18 cellular contexts compared by ENCODE assay signal in the genomic region with DNA sequence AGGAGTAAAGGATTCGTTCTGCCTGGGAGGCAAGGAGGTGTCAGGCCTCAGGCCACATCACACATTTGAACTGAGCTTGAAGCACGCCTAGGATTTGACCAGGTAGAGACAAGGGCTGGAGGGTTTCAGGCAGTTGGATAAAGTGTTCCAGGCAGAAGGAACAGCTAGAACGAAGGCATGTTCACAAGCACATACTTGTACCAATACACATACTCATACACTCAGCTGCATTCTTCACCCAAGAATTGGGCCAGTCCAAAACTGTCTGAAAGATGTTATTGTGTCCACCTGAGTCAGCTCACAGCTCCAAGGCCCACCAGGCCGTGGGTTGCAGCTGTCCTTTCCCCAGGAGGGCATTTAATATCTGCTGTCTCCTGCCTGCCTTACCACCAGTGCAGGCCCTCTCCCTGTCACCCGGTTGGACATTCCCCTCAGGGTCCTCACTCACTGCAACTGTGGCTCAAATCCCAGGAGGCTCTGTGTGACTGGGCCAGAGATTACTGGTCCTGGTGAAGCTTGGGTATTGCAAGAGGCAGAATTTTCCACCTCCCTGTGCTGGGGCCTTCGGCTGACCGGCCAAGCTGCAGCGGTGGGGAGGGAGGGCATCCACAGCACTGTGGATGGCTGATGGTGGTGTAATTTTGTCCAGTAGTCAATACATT. TPM values are rescaled to one million over a fixed set of nuclear protein-coding genes. Genes with fewer than 3 reads are reported as not detected.
DNase-seq lines count a peak whose midpoint lies in the region; ATAC-seq and TF ChIP-seq lines count a peak whose summit lies in the region.
"Had no signal": no experiment of that assay in that cellular context is flagged by ENCODE, and none has a peak within 500 bp of the region (broad histone marks: within the 10 kb centered on the region; RNA-seq: fewer than 3 reads in every experiment).

No MANE protein-coding gene starts in this region.

- ATAC-seq in HCT116 (peak; percentile 25; the same call in 1 of the 2 replicates), body of pancreas (no peak), HG02973 (IDR thresholded peaks at IDR 0.05; ENCODE audit: unreplicated experiment) (no peak)
- ATAC-seq: gastrocnemius medialis, left ventricle myocardium superior had no signal

- H3K27ac ChIP-seq in HCT116 (ENCODE audit: low read depth, low read length) (no peak overlapping the region), body of pancreas (peak overlapping the region in 3 of 4 donors; percentile 39 to 58 (median 44)), uterus (no peak overlapping the region)
- H3K27ac ChIP-seq in effector memory CD4-positive, alpha-beta T cell (ENCODE audit: insufficient read depth, low read length, poor library complexity, severe bottlenecking), result no peak overlapping the region
- H3K27ac ChIP-seq: gastrocnemius medialis, KMS-11, testis had no signal

- no peaks in the 10 kb centered on the region for H3K27me3 ChIP-seq in HCT116 (ENCODE audit: insufficient read depth, low read length)
- H3K27me3 ChIP-seq in body of pancreas, result no peaks in the 10 kb centered on the region
- no peaks in the 10 kb centered on the region for H3K27me3 ChIP-seq in effector memory CD4-positive, alpha-beta T cell (replicated peaks; ENCODE audit: control insufficient read depth, insufficient read depth, low read length, poor library complexity, severe bottlenecking)
- no peaks in the 10 kb centered on the region for H3K27me3 ChIP-seq in uterus
- H3K27me3 ChIP-seq: gastrocnemius medialis, pancreas, testis had no signal

- POLR2A ChIA-PET in HCT116 (lab: Charles Lee), result no interaction called here

- H2AFZ ChIP-seq in HCT116 (ENCODE audit: low read depth, low read length, poor library complexity, severe bottlenecking), result no peak overlapping the region

- intact Hi-C loops in HCT116 (cut with micrococcal nuclease), result no loop called here
- intact Hi-C loops in body of pancreas (cut with DNase I), result no loop called here
- intact Hi-C loops in uterus (cut with DNase I; ENCODE audit: low total_unique reads), result no loop called here

- no peak for TF ChIP-seq POLR2A in HCT116 (IDR thresholded peaks at IDR 0.05; ENCODE audit: borderline replicate concordance, extremely low read depth, insufficient read depth, insufficient read length)
- TF ChIP-seq POLR2A in body of pancreas (IDR thresholded peaks at IDR 0.05), result no peak
- no peak for TF ChIP-seq POLR2A in uterus (IDR thresholded peaks at IDR 0.05)

- no TSS peak for BruUV-seq in HCT116 (replicated peaks; lab: Mats Ljungman, UMichigan)

- no peaks in the 10 kb centered on the region for H4K20me1 ChIP-seq in HCT116 (ENCODE audit: insufficient read depth)

- no peak overlapping the region for H3K9ac ChIP-seq in HCT116 (ENCODE audit: low read length)
- H3K9ac ChIP-seq: KMS-11 had no signal

- no peak for TF ChIP-seq RAD21 in HCT116 (IDR thresholded peaks at IDR 0.05; ENCODE audit: low read depth)

- H3K36me3 ChIP-seq in HCT116 (ENCODE audit: control insufficient read depth in 1 of 2, insufficient read depth in 2 of 2, low read length in 2 of 2) (no peaks in the 10 kb centered on the region), body of pancreas (replicated peaks in 1 of 2; ENCODE audit: insufficient read depth in 1 of 2, low read depth in 2 of 2) (no peaks in the 10 kb centered on the region), uterus (no peaks in the 10 kb centered on the region)
- no peaks in the 10 kb centered on the region for H3K36me3 ChIP-seq in effector memory CD4-positive, alpha-beta T cell (ENCODE audit: control insufficient read depth, insufficient read depth, low read length)
- H3K36me3 ChIP-seq: gastrocnemius medialis, pancreas had no signal

- H3K9me2 ChIP-seq in HCT116 (ENCODE audit: insufficient read depth), result no peaks in the 10 kb centered on the region

- no peak overlapping the region for H3K4me2 ChIP-seq in HCT116 (ENCODE audit: low read length)
- H3K4me2 ChIP-seq: KMS-11 had no signal

- H3K79me2 ChIP-seq in HCT116 (ENCODE audit: insufficient read depth, low read length), result no peaks in the 10 kb centered on the region

- H3K4me3 ChIP-seq in HCT116 (replicated peaks in 1 of 2; ENCODE audit: low read depth in 1 of 2, low read length in 2 of 2) (no peak overlapping the region), body of pancreas (no peak overlapping the region), uterus (no peak overlapping the region)
- no peak overlapping the region for H3K4me3 ChIP-seq in effector memory CD4-positive, alpha-beta T cell (ENCODE audit: insufficient read depth, low read depth, low read length, poor library complexity, severe bottlenecking)
- H3K4me3 ChIP-seq: gastrocnemius medialis, pancreas, testis had no signal

- CTCF ChIA-PET in HCT116 (lab: Charles Lee), result interaction anchor here (8.3 kb wide), 1 partner anchor 8 kb away, joined by 44 read pairs; no protein-coding TSS in a partner anchor

- RAD21 ChIA-PET in HCT116 (lab: Charles Lee; ENCODE audit: low non-redundant PET in 1 of 2, low total read pairs in 2 of 2, uncharacterized antibody in 2 of 2, unreplicated experiment in 2 of 2), result no interaction called here

- H3K4me1 ChIP-seq in HCT116 (ENCODE audit: control insufficient read depth in 1 of 2, insufficient read depth in 2 of 2, low read length in 2 of 2), result no peaks in the 10 kb centered on the region; a peak in 2 of 4 replicates
- peaks cover 28% of the 10 kb centered on the region for H3K4me1 ChIP-seq in body of pancreas
- peaks cover 10% of the 10 kb centered on the region for H3K4me1 ChIP-seq in effector memory CD4-positive, alpha-beta T cell (ENCODE audit: control insufficient read depth, insufficient read depth, low read length, poor library complexity, severe bottlenecking)
- no peaks in the 10 kb centered on the region for H3K4me1 ChIP-seq in uterus
- H3K4me1 ChIP-seq: gastrocnemius medialis had no signal

- no peaks in the 10 kb centered on the region for H3K9me3 ChIP-seq in HCT116 (ENCODE audit: control insufficient read depth in 1 of 2, insufficient read depth in 1 of 2, low read depth in 1 of 2, low read length in 2 of 2)
- H3K9me3 ChIP-seq in body of pancreas, result no peaks in the 10 kb centered on the region
- no peaks in the 10 kb centered on the region for H3K9me3 ChIP-seq in effector memory CD4-positive, alpha-beta T cell (ENCODE audit: control insufficient read depth, low read length)
- no peaks in the 10 kb centered on the region for H3K9me3 ChIP-seq in uterus
- H3K9me3 ChIP-seq: gastrocnemius medialis, pancreas, testis had no signal

- WGBS in body of pancreas, 2 donors, result 68 to 75% methylated on average over 8 of the region's 8 CpGs

- DNase-seq in HCT116 (ENCODE audit: low read depth, low spot score) (no peak), body of pancreas (no peak), myocyte (ENCODE audit: low read depth) (peak; percentile 23), uterus (no peak)
- no peak for DNase-seq in effector memory CD4-positive, alpha-beta T cell
- DNase-seq: activated CD4-positive, CD25-positive, alpha-beta regulatory T cell treated with anti-CD3 and anti-CD28 coated beads, Interleukin-2, amount 50 U/mL, for 72 hours; gastrocnemius medialis; H9; left ventricle myocardium superior; NCI-H1092 treated with DMSO at 0.1 percent for 48 hours; NCI-H524; pancreas; testis had no signal

- TF ChIP-seq CTCF in HCT116 (IDR thresholded peaks at IDR 0.05 in 2 of 3, conservative IDR thresholded peaks at IDR 0.05 in 1 of 3; ENCODE audit: borderline replicate concordance in 1 of 3, insufficient read depth in 1 of 3, low read depth in 2 of 3, low read length in 2 of 3) (no peak), body of pancreas (IDR thresholded peaks at IDR 0.05) (no peak), uterus (IDR thresholded peaks at IDR 0.05) (no peak)

TF ChIP-seq in HCT116, 20 proteins besides CTCF, POLR2A, EP300 and RAD21 (continues in another document):
- TF ChIP-seq YY1 (IDR thresholded peaks at IDR 0.05; ENCODE audit: extremely low read depth, insufficient replicate concordance, low read depth, low read length), result no peak
- no peak for TF ChIP-seq CBX3 (IDR thresholded peaks at IDR 0.05; ENCODE audit: low read depth)
- TF ChIP-seq EGR1 (IDR thresholded peaks at IDR 0.05; ENCODE audit: low read depth), result no peak
- TF ChIP-seq, protein P1, sequence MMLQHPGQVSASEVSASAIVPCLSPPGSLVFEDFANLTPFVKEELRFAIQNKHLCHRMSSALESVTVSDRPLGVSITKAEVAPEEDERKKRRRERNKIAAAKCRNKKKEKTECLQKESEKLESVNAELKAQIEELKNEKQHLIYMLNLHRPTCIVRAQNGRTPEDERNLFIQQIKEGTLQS (IDR thresholded peaks at IDR 0.05), result no peak
- TF ChIP-seq SRF (IDR thresholded peaks at IDR 0.05; ENCODE audit: low read depth), result no peak
- no peak for TF ChIP-seq TCF7L2 (IDR thresholded peaks at IDR 0.05; ENCODE audit: borderline replicate concordance, extremely low read depth, insufficient read depth, insufficient read length)
- TF ChIP-seq EZH2phosphoT487 (IDR thresholded peaks at IDR 0.05; ENCODE audit: borderline replicate concordance), result no peak
- TF ChIP-seq CEBPB (IDR thresholded peaks at IDR 0.05; ENCODE audit: low read depth), result no peak
- no peak for TF ChIP-seq SP1 (IDR thresholded peaks at IDR 0.05; ENCODE audit: low read depth)
- no peak for TF ChIP-seq MAX (IDR thresholded peaks at IDR 0.05)

RNA-seq across cellular contexts. Expression of gene AQP2, which starts 12.8 kb away (rescaled TPM):
- total RNA-seq in HCT116 (2021; ENCODE audit: unreplicated experiment), result not detected
- polyA plus RNA-seq in HCT116 (2012), result not detected in 2 replicates
- not detected for total RNA-seq in body of pancreas
- total RNA-seq in myocyte, result not detected in 2 replicates
- not detected for polyA plus RNA-seq in myocyte (2012)
- not detected for total RNA-seq in uterus
- total RNA-seq: activated T-helper 2 cell treated with anti-CD3 and anti-CD28 coated beads, Interferon-gamma antibody, Interleukin-2, Interleukin-4, amounts not matched to agents 10 μg/mL and 5 μg/mL and 100 μg/mL, durations not matched to agents 14 hours and 24 hours and 36 hours; chondrocyte; gastrocnemius medialis; H9; left ventricle myocardium superior; SK-MEL-5 had no signal

RNA-seq across cellular contexts. Expression of gene AQP5, which starts 23.9 kb away (rescaled TPM):
- total RNA-seq in HCT116 (2021; ENCODE audit: unreplicated experiment) (not detected), body of pancreas (1 to 10 TPM; 1.3 to 2.1 TPM), myocyte (not detected in 2 replicates), uterus (1 to 10 TPM in 1 of 4 donors, not detected in 3; 2.3 TPM)
- 0.05 TPM in 1 of 2 replicates, not detected in the other for polyA plus RNA-seq in HCT116 (2012)
- 0.10 TPM for polyA plus RNA-seq in myocyte (2012)
- total RNA-seq: activated T-helper 2 cell treated with anti-CD3 and anti-CD28 coated beads, Interferon-gamma antibody, Interleukin-2, Interleukin-4, amounts not matched to agents 10 μg/mL and 5 μg/mL and 100 μg/mL, durations not matched to agents 14 hours and 24 hours and 36 hours; gastrocnemius medialis; SK-MEL-5 had no signal

RNA-seq across cellular contexts. Expression of gene FAIM2, which starts 34.1 kb away (rescaled TPM):
- total RNA-seq in HCT116 (2021; ENCODE audit: unreplicated experiment) (not detected), body of pancreas (1 to 10 TPM; 1.0 to 4.9 TPM), myocyte (1.9 and 2.3 TPM in 2 replicates), uterus (10 to 100 TPM in 1 of 4 donors, 1 to 10 TPM in 3; 1.0 to 11.9 (median 5.5) TPM)
- not detected in 2 replicates for polyA plus RNA-seq in HCT116 (2012)
- polyA plus RNA-seq in myocyte (2012), result 1.3 TPM
- total RNA-seq: SK-MEL-5 had no signal

RNA-seq across cellular contexts. Expression of gene AQP6, which starts 35.0 kb away (rescaled TPM):
- total RNA-seq in HCT116 (2021; ENCODE audit: unreplicated experiment) (not detected), body of pancreas (not detected), myocyte (0.05 TPM in 1 of 2 replicates, not detected in the other), uterus (under 1 TPM in 1 of 4 donors, not detected in 3; 0.35 TPM)
- polyA plus RNA-seq in HCT116 (2012), result 0.10 TPM in 2 replicates
- 0.05 TPM for polyA plus RNA-seq in myocyte (2012)
- total RNA-seq: activated T-helper 2 cell treated with anti-CD3 and anti-CD28 coated beads, Interferon-gamma antibody, Interleukin-2, Interleukin-4, amounts not matched to agents 10 μg/mL and 5 μg/mL and 100 μg/mL, durations not matched to agents 14 hours and 24 hours and 36 hours; chondrocyte; gastrocnemius medialis; left ventricle myocardium superior had no signal

Comparison
In these comparisons a context has a peak if more than half of its experiments do, and no peak if none do; other contexts are left out.
1. H3K27ac ChIP-seq: peak in body of pancreas (3 of 4); none in HCT116 (single experiment), effector memory CD4-positive, alpha-beta T cell (single experiment) and uterus (0 of 2).